In the genomic region with DNA sequence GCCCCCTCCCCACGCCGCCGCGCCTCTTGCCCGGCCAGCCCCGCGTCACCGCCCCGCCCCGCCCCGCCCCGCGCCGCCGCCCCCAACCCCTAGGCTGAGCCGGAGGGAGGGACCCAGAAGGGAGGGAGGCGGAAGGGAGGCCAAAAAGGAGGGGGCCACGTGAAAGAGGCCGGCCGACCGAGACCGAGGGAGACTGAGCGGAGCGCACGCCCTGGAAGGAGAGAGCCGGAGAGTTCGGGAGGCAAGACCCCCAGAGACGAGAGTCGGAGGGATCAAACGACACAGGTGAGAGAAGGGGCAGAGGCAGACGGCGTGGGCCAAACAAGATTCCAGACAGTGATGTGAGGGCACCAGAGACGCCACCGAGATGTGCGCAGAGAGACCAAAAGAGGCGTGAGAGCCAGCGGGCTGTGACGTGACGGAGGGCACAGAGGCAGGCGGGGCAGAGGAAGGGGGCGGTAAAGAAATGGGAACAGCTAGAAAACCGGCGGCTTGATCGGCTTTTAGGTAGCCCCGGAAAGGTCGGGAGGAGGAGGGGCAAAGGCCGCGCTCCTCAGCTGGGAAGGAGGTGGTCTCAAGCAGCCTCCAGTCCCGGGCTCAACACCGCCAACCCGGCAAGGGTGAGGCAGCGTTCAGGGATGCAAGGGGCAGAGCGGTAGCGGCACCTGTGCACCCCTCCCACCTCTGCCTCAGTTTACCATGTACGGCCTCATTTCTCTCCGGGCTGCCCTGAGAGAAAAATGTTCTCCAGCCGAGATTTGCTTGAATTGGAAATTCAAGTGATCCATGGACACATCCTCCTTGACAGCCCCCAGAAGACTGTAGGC, we compare ENCODE assay signal across 9 cellular contexts. TPM values are rescaled to one million over a fixed set of nuclear protein-coding genes. Genes with fewer than 3 reads are reported as not detected.
DNase-seq lines count a peak whose midpoint lies in the region; ATAC-seq and TF ChIP-seq lines count a peak whose summit lies in the region.
"Had no signal": no experiment of that assay in that cellular context is flagged by ENCODE, and none has a peak within 500 bp of the region (broad histone marks: within the 10 kb centered on the region; RNA-seq: fewer than 3 reads in every experiment).

No MANE protein-coding gene starts in this region.

- DNase-seq in heart right ventricle (no peak), cardiac septum (ENCODE audit: low spot score) (no peak), immature natural killer cell (no peak), MV-4-11 (lab: John Stamatoyannopoulos, UW) (no peak), SIG-M5 (lab: John Stamatoyannopoulos, UW) (no peak)
- peak; percentile 81 for DNase-seq in activated CD8-positive, alpha-beta T cell treated with anti-CD3 and anti-CD28 coated beads for 36 hours

- H3K4me1 ChIP-seq in heart right ventricle (peaks cover 28 to 73% (median 68%) of the 10 kb centered on the region in 9 donors), urinary bladder (ENCODE audit: insufficient read depth) (no peaks in the 10 kb centered on the region)

- peaks cover 70% of the 10 kb centered on the region for H3K27me3 Mint-ChIP-seq in activated CD8-positive, alpha-beta T cell treated with anti-CD3 and anti-CD28 coated beads for 36 hours
- H3K27me3 Mint-ChIP-seq in immature natural killer cell (ENCODE audit: low read depth in 3 of 3) = peaks cover 12 to 37% (median 27%) of the 10 kb centered on the region in 3 donors

- H3K4me1 Mint-ChIP-seq in activated CD8-positive, alpha-beta T cell treated with anti-CD3 and anti-CD28 coated beads for 36 hours (ENCODE audit: low read depth) = peaks cover 52% of the 10 kb centered on the region
- H3K4me1 Mint-ChIP-seq in immature natural killer cell = peaks cover 30 to 34% of the 10 kb centered on the region in 2 donors

- no peaks in the 10 kb centered on the region for H3K36me3 ChIP-seq in heart right ventricle
- H3K36me3 ChIP-seq in urinary bladder (ENCODE audit: insufficient read depth) = no peaks in the 10 kb centered on the region

- TF ChIP-seq CTCF in heart right ventricle (IDR thresholded peaks at IDR 0.05) = no peak
- no peak for TF ChIP-seq CTCF in activated CD8-positive, alpha-beta T cell treated with anti-CD3 and anti-CD28 coated beads for 36 hours (IDR thresholded peaks at IDR 0.05)

- no peaks in the 10 kb centered on the region for H3K9me3 Mint-ChIP-seq in activated CD8-positive, alpha-beta T cell treated with anti-CD3 and anti-CD28 coated beads for 36 hours
- H3K9me3 Mint-ChIP-seq in immature natural killer cell = peaks cover 0 to 4% (median 0%) of the 10 kb centered on the region in 6 donors

- H3K4me3 Mint-ChIP-seq in activated CD8-positive, alpha-beta T cell treated with anti-CD3 and anti-CD28 coated beads for 36 hours = peak overlapping the region; percentile 83
- H3K4me3 Mint-ChIP-seq in immature natural killer cell = peak overlapping the region in 4 of 5 donors; percentile 14 to 70 (median 41)

- no peak for ATAC-seq in heart right ventricle
- ATAC-seq in activated CD8-positive, alpha-beta T cell treated with anti-CD3 and anti-CD28 coated beads for 36 hours = peak; percentile 64
- ATAC-seq in HG03354 (IDR thresholded peaks at IDR 0.05; ENCODE audit: poor library complexity, severe bottlenecking, unreplicated experiment) = no peak

- 2% methylated on average over 57 of the region's 57 CpGs for WGBS in heart right ventricle, 2 donors
- 2% methylated on average over 57 of the region's 57 CpGs for WGBS in urinary bladder

- intact Hi-C loops in heart right ventricle (cut with DNase I) (no loop called here), cardiac septum (cut with DNase I) (no loop called here)
- intact Hi-C loops in activated CD8-positive, alpha-beta T cell treated with anti-CD3 and anti-CD28 coated beads for 36 hours (cut with micrococcal nuclease) = no loop called here

- H3K36me3 Mint-ChIP-seq in activated CD8-positive, alpha-beta T cell treated with anti-CD3 and anti-CD28 coated beads for 36 hours (ENCODE audit: low read depth) = peaks cover 3% of the 10 kb centered on the region
- no peaks in the 10 kb centered on the region for H3K36me3 Mint-ChIP-seq in immature natural killer cell

- POLR2A ChIA-PET in activated CD8-positive, alpha-beta T cell treated with anti-CD3 and anti-CD28 coated beads for 36 hours (lab: Charles Lee) = no interaction called here

- H3K9me3 ChIP-seq in heart right ventricle = no peaks in the 10 kb centered on the region

- peak overlapping the region; percentile 66 for H3K27ac Mint-ChIP-seq in activated CD8-positive, alpha-beta T cell treated with anti-CD3 and anti-CD28 coated beads for 36 hours
- no peak overlapping the region for H3K27ac Mint-ChIP-seq in immature natural killer cell

- H3K4me3 ChIP-seq in heart right ventricle = peak overlapping the region in 8 of 10 donors; percentile 3 to 36 (median 24)
- H3K4me3 ChIP-seq in urinary bladder (ENCODE audit: low read depth, low read length) = peak overlapping the region; percentile 39

- H3K27me3 ChIP-seq in heart right ventricle = peaks cover 73 to 97% (median 96%) of the 10 kb centered on the region in 7 donors

- H3K27ac ChIP-seq in heart right ventricle = no peak overlapping the region
- H3K27ac ChIP-seq in urinary bladder (ENCODE audit: low read depth) = no peak overlapping the region

- CTCF ChIA-PET in activated CD8-positive, alpha-beta T cell treated with anti-CD3 and anti-CD28 coated beads for 36 hours (lab: Charles Lee) = interaction anchor here (1.1 to 5.3 kb wide), 3 partner anchors 7 to 274 kb away, joined by 3 to 31 read pairs (median 3); no protein-coding TSS in a partner anchor

RNA-seq across cellular contexts. Expression of gene BARX1, which starts 0.4 kb away (rescaled TPM):
- under 1 TPM in 1 of 10 donors, not detected in 9; 0.19 TPM for total RNA-seq in heart right ventricle
- polyA plus RNA-seq in heart right ventricle = under 1 TPM in 1 of 2 donors, not detected in 1; 0.06 TPM
- 0.19 TPM for total RNA-seq in cardiac septum
- 1 to 10 TPM; 6.6 to 7.6 TPM for total RNA-seq in activated CD8-positive, alpha-beta T cell treated with anti-CD3 and anti-CD28 coated beads for 36 hours
- polyA plus RNA-seq in immature natural killer cell = not detected
- total RNA-seq in urinary bladder = not detected
- not detected for polyA plus RNA-seq in urinary bladder
- total RNA-seq: frontal cortex had no signal
